8 cellular contexts compared by ENCODE assay signal in the genomic region with DNA sequence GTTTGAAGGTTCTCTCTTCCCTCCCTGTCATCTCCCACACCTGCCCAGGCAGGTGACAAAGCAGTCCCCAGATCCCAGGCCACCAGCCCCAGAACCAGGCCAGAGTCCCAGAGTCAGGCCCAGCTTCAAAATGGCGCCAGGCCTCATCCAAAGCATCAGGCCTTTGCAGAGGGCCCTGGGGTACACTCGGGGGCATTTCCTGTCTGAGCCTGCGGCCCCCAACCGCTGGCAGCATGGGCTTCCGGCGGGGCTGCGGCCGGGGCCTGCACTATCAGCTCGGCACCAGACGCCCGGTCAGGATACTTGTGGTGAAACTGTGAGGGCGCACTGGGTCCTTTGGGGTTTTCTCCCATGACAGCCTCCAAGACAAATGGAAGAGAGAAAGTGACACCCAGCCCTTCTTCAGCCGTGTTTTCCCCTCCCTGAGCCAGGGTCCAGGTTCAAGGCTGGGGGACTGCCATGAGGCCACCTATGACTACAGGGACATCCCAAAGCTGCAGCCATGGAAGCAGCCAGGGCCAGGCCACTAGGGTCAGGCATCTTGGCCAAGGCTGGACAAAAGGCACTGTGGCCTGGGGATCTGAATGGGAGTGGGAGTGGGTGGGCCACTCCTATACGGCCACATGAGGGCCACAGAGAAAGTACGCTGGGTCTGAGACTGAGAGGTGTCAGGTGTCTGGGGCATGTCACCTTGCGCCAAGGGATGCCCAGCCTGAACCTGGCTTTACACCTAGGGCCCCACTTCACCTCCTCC. TPM values are rescaled to one million over a fixed set of nuclear protein-coding genes. Genes with fewer than 3 reads are reported as not detected.
DNase-seq lines count a peak whose midpoint lies in the region; ATAC-seq and TF ChIP-seq lines count a peak whose summit lies in the region.

No MANE protein-coding gene starts in this region.

- no peaks in the 10 kb centered on the region for H3K9me3 ChIP-seq in CD8-positive, alpha-beta T cell (ENCODE audit: low read length)
- H3K9me3 ChIP-seq in Karpas-422 (ENCODE audit: low read length), result no peaks in the 10 kb centered on the region
- H3K9me3 ChIP-seq in neutrophil, result no peaks in the 10 kb centered on the region
- no peaks in the 10 kb centered on the region for H3K9me3 ChIP-seq in PC-9 (ENCODE audit: insufficient read depth, low read depth)

- intact Hi-C loops in CD8-positive, alpha-beta T cell (cut with DNase I, micrococcal nuclease), result loop anchor here (1.0 to 10.0 kb wide), 14 partner anchors 34 to 828 kb away; a partner anchor contains a TSS
- intact Hi-C loops in PC-9 (cut with micrococcal nuclease; ENCODE audit: unreplicated experiment), result no loop called here

- peaks cover 13% of the 10 kb centered on the region; the same call in 1 of the 2 replicates for H3F3A ChIP-seq in PC-9 (ENCODE audit: insufficient read depth, low read depth)

- no peak for TF ChIP-seq CTCF in CD8-positive, alpha-beta T cell (IDR thresholded peaks at IDR 0.05)
- TF ChIP-seq CTCF in neutrophil (IDR thresholded peaks at IDR 0.05) (no peak), PC-9 (conservative IDR thresholded peaks at IDR 0.05) (no peak)

- peak overlapping the region; percentile 85 for H3K4me3 ChIP-seq in CD8-positive, alpha-beta T cell (ENCODE audit: low read depth, low read length)
- H3K4me3 ChIP-seq in Karpas-422 (ENCODE audit: low read length), result peak overlapping the region; percentile 55; the same call in 1 of the 2 replicates
- H3K4me3 ChIP-seq in neutrophil (ENCODE audit: low read depth in 1 of 2, low read length in 1 of 2), result peak overlapping the region; percentile 69 to 71
- no peak overlapping the region for H3K4me3 ChIP-seq in PC-9

- peak overlapping the region; percentile 93 for H3K4me3 Mint-ChIP-seq in CD8-positive, alpha-beta T cell

- peaks cover 35% of the 10 kb centered on the region for H3K36me3 Mint-ChIP-seq in CD8-positive, alpha-beta T cell

- H3K27me3 Mint-ChIP-seq in CD8-positive, alpha-beta T cell (ENCODE audit: low read depth), result no peaks in the 10 kb centered on the region

- POLR2A ChIA-PET in CD8-positive, alpha-beta T cell (lab: Charles Lee), result interaction anchor here (0.6 to 1.8 kb wide), 3 partner anchors 17 to 1484 kb away, joined by 3 to 7 read pairs (median 3); a partner anchor contains a TSS
- POLR2A ChIA-PET in PC-9 (lab: Charles Lee; ENCODE audit: unreplicated experiment), result no interaction called here

- H3K9ac ChIP-seq in Karpas-422 (ENCODE audit: low read length), result peak overlapping the region; percentile 65

- H3K27ac Mint-ChIP-seq in CD8-positive, alpha-beta T cell, result peak overlapping the region; percentile 96

- H4K20me1 ChIP-seq in Karpas-422 (ENCODE audit: insufficient read depth, low read depth, low read length) (no peaks in the 10 kb centered on the region), PC-9 (ENCODE audit: insufficient read depth) (peaks cover 27% of the 10 kb centered on the region)

- no peak for DNase-seq in CD8-positive, alpha-beta T cell
- DNase-seq in Karpas-422, result no peak
- DNase-seq in PC-9, result no peak
- no peak for DNase-seq in Kasumi-1 (lab: John Stamatoyannopoulos, UW)
- DNase-seq in COR-L47 (lab: John Stamatoyannopoulos, UW), result no peak

- peaks cover 16% of the 10 kb centered on the region for H3K4me1 ChIP-seq in CD8-positive, alpha-beta T cell (ENCODE audit: insufficient read depth, low read length)
- peaks cover 25% of the 10 kb centered on the region for H3K4me1 ChIP-seq in Karpas-422 (ENCODE audit: low read length)
- peaks cover 33 to 34% of the 10 kb centered on the region in 2 experiments for H3K4me1 ChIP-seq in neutrophil (ENCODE audit: control insufficient read depth in 1 of 2, insufficient read depth in 1 of 2, low read depth in 1 of 2, low read length in 1 of 2)
- H3K4me1 ChIP-seq in PC-9 (replicated peaks; ENCODE audit: insufficient read depth), result no peaks in the 10 kb centered on the region

- peaks cover 28% of the 10 kb centered on the region for H3K4me1 Mint-ChIP-seq in CD8-positive, alpha-beta T cell (ENCODE audit: low read depth)

- H2AFZ ChIP-seq in Karpas-422 (ENCODE audit: low read length) (no peak overlapping the region), PC-9 (no peak overlapping the region)

- H3K4me2 ChIP-seq in Karpas-422 (ENCODE audit: low read depth, low read length, poor library complexity, severe bottlenecking), result peak overlapping the region; percentile 60
- no peak overlapping the region for H3K4me2 ChIP-seq in PC-9

- CTCF ChIA-PET in CD8-positive, alpha-beta T cell (lab: Charles Lee), result interaction anchor here (1.0 to 3.9 kb wide), 8 partner anchors 8 to 230 kb away, joined by 3 to 24 read pairs (median 12); a partner anchor contains a TSS
- CTCF ChIA-PET in PC-9 (lab: Charles Lee), result no interaction called here

- no peaks in the 10 kb centered on the region for H3K27me3 ChIP-seq in CD8-positive, alpha-beta T cell (ENCODE audit: insufficient read depth, low read length)
- H3K27me3 ChIP-seq in Karpas-422 (ENCODE audit: low read length) (no peaks in the 10 kb centered on the region), neutrophil (no peaks in the 10 kb centered on the region), PC-9 (ENCODE audit: insufficient read depth, low read depth) (no peaks in the 10 kb centered on the region)

- H3K27ac ChIP-seq in CD8-positive, alpha-beta T cell (ENCODE audit: low read depth, low read length), result peak overlapping the region; percentile 78
- no peak overlapping the region for H3K27ac ChIP-seq in Karpas-422 (ENCODE audit: low read length)
- H3K27ac ChIP-seq in cingulate gyrus (ENCODE audit: low read depth, low read length), result peak overlapping the region; percentile 96
- H3K27ac ChIP-seq in neutrophil, result peak overlapping the region; percentile 83
- no peak overlapping the region for H3K27ac ChIP-seq in PC-9

- H3K9me2 ChIP-seq in Karpas-422 (replicated peaks; ENCODE audit: insufficient read depth, low read length), result no peaks in the 10 kb centered on the region
- H3K9me2 ChIP-seq in PC-9 (ENCODE audit: insufficient read depth), result no peaks in the 10 kb centered on the region

- H3K9me3 Mint-ChIP-seq in CD8-positive, alpha-beta T cell, result no peaks in the 10 kb centered on the region

- H3K79me2 ChIP-seq in Karpas-422 (ENCODE audit: low read length) (peaks cover 26% of the 10 kb centered on the region), PC-9 (ENCODE audit: low read depth) (no peaks in the 10 kb centered on the region)

- no peak for ATAC-seq in CD8-positive, alpha-beta T cell
- no peak for ATAC-seq in GM21737 (IDR thresholded peaks at IDR 0.05; ENCODE audit: unreplicated experiment)

- peaks cover 23% of the 10 kb centered on the region for H3K36me3 ChIP-seq in CD8-positive, alpha-beta T cell (ENCODE audit: insufficient read depth, low read length)
- H3K36me3 ChIP-seq in Karpas-422 (ENCODE audit: insufficient read depth, low read length), result peaks cover 5% of the 10 kb centered on the region; the same call in 1 of the 2 replicates
- peaks cover 17% of the 10 kb centered on the region for H3K36me3 ChIP-seq in neutrophil
- H3K36me3 ChIP-seq in PC-9 (ENCODE audit: low read depth), result peaks cover 26% of the 10 kb centered on the region

- no TSS peak for BruUV-seq in PC-9 (replicated peaks; lab: Mats Ljungman, UMichigan)

RNA-seq across cellular contexts. Expression of a gene that starts 33.9 kb away (rescaled TPM):
- 10 to 100 TPM; 65.7 to 76.5 TPM for total RNA-seq in CD8-positive, alpha-beta T cell
- 164 and 176 TPM in 2 replicates for total RNA-seq in Karpas-422 (2014; rRNA removed; shearing (Covaris generic); ENCODE audit: low replicate concordance)
- 185 and 191 TPM in 2 replicates for total RNA-seq in PC-9 (2021)

Comparison
In these comparisons a context has a peak if more than half of its experiments do, and no peak if none do; other contexts are left out.
1. H3K27ac ChIP-seq: peak in CD8-positive, alpha-beta T cell (single experiment), cingulate gyrus (single experiment) and neutrophil (single experiment); none in Karpas-422 (single experiment) and PC-9 (single experiment).